Comparison of ENCODE assay signal across 12 cellular contexts in the genomic region with DNA sequence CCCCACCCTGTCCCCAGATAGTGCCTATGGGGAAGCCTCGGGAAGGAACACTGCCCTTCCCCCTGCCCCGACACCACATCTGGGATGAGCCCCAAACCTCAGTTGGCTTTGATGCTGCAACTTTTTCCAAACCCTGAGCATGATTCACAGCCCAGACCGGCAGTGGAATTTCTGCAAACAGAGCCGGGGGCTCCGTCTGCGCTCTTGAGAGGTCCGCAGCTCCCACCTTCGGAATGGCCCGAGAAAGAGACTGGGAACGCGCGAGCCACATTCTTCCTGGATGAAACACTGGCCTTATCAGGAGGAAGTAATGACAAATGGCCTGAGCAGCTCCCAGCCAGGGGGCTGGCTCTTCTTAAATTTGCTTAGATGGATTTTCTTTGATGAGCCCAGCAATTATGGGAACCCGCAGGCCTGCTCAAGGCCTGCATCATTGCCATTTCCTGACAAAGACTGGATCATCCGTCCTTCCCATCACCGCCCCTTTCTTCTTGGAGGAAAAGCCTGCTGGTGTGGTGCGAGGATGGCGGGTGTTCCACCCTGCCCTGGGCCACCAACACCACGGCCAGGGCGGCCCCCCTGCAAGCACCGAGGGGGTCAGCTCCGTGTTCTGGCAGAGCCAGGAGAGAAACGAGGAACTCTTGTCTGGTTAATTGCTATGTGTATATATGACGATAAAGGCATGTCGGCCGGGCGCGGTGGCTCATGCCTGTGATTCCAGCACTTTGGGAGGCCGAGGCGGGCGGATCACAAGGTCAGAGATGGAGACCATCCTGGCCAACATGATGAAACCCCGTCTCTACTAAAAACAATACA. TPM values are rescaled to one million over a fixed set of nuclear protein-coding genes. Genes with fewer than 3 reads are reported as not detected.
A peak's percentile ranks its signal among the peaks of the same experiment; 100 is the strongest.
DNase-seq lines count a peak whose midpoint lies in the region; ATAC-seq and TF ChIP-seq lines count a peak whose summit lies in the region.
"Had no signal": no experiment of that assay in that cellular context is flagged by ENCODE, and none has a peak within 500 bp of the region (broad histone marks: within the 10 kb centered on the region; RNA-seq: fewer than 3 reads in every experiment).

No MANE protein-coding gene starts in this region.

- intact Hi-C loops in lower lobe of right lung (cut with DNase I) (no loop called here), aorta (cut with DNase I) (loop anchor here in 1 of 2 donors (5.0 kb wide), 1 partner anchor 40 kb away; a partner anchor contains a TSS)

- H3K27ac ChIP-seq in lower lobe of right lung, result no peak overlapping the region
- peak overlapping the region in 1 of 2 donors; percentile 9 for H3K27ac ChIP-seq in aorta (ENCODE audit: low read depth in 1 of 2, low read length in 2 of 2)
- H3K27ac ChIP-seq: SK-N-MC had no signal

- DNase-seq in activated effector memory CD4-positive, alpha-beta T cell treated with anti-CD3 and anti-CD28 coated beads, Interleukin-2, amount 50 U/mL, for 16 hours, result peak; percentile 50
- no peak for DNase-seq in activated effector memory CD4-positive, alpha-beta T cell treated with Interleukin-2 at 50 U/mL for 16 hours
- DNase-seq in cardiac fibroblast (ENCODE audit: low read depth in 2 of 2), result peak; percentile 97 to 99
- peak; percentile 46 for DNase-seq in lower lobe of right lung
- peak; percentile 92 to 93 for DNase-seq in aorta
- no peak for DNase-seq in NCI-H82 treated with DMSO at 0.1 percent for 48 hours (lab: John Stamatoyannopoulos, UW; ENCODE audit: unreplicated experiment)
- no peak for DNase-seq in foreskin melanocyte
- DNase-seq: activated naive CD4-positive, alpha-beta T cell treated with anti-CD3 and anti-CD28 coated beads, Interleukin-2, amount 50 U/mL, for 16 hours had no signal

- H3K27me3 ChIP-seq in lower lobe of right lung (ENCODE audit: low read depth) (peaks cover 6% of the 10 kb centered on the region), aorta (ENCODE audit: control insufficient read depth in 1 of 2, insufficient read depth in 2 of 2, low read length in 1 of 2) (no peaks in the 10 kb centered on the region)

- H3K4me3 ChIP-seq in cardiac fibroblast (replicated peaks in 1 of 2; ENCODE audit: low read depth in 2 of 2, low read length in 2 of 2) (no peak overlapping the region), lower lobe of right lung (no peak overlapping the region), aorta (ENCODE audit: low read length in 2 of 2) (no peak overlapping the region)
- H3K4me3 ChIP-seq: SK-N-MC had no signal

- no peaks in the 10 kb centered on the region for H3K4me1 ChIP-seq in lower lobe of right lung
- H3K4me1 ChIP-seq in aorta (ENCODE audit: control insufficient read depth in 1 of 2, insufficient read depth in 2 of 2, low read length in 2 of 2), result no peaks in the 10 kb centered on the region

- H3K36me3 ChIP-seq in lower lobe of right lung, result no peaks in the 10 kb centered on the region
- H3K36me3 ChIP-seq in aorta (ENCODE audit: control insufficient read depth in 1 of 2, insufficient read depth in 2 of 2, low read length in 1 of 2), result no peaks in the 10 kb centered on the region

- peak; percentile 38 to 49 for ATAC-seq in lower lobe of right lung
- peak; percentile 81 for ATAC-seq in aorta (ENCODE audit: low FRiP score)
- ATAC-seq in GM19328 (IDR thresholded peaks at IDR 0.05; ENCODE audit: unreplicated experiment), result no peak

- no peak for TF ChIP-seq CTCF in cardiac fibroblast (IDR thresholded peaks at IDR 0.05; ENCODE audit: low read depth, low read length)
- no peak for TF ChIP-seq CTCF in lower lobe of right lung (IDR thresholded peaks at IDR 0.05)

- WGBS in aorta, 2 donors, result 47 to 51% methylated on average over 31 of the region's 31 CpGs

- H3K9me3 ChIP-seq in lower lobe of right lung (no peaks in the 10 kb centered on the region), aorta (ENCODE audit: control insufficient read depth, low read length) (no peaks in the 10 kb centered on the region)

RNA-seq across cellular contexts. Expression of a gene that starts 38.8 kb away (rescaled TPM):
- total RNA-seq in lower lobe of right lung, result 29.0 TPM
- total RNA-seq in aorta, result 100 to 1,000 TPM; 108 to 159 TPM
- 10 to 100 TPM; 18.7 to 57.7 TPM for polyA plus RNA-seq in aorta
- total RNA-seq: B cell had no signal
- polyA plus RNA-seq: IgD-negative memory B cell had no signal

Comparison
In these comparisons a context has a peak if more than half of its experiments do, and no peak if none do; other contexts are left out.
1. DNase-seq: peak in activated effector memory CD4-positive, alpha-beta T cell treated with anti-CD3 and anti-CD28 coated beads, Interleukin-2, amount 50 U/mL, for 16 hours (single experiment), cardiac fibroblast (2 of 2), lower lobe of right lung (single experiment) and aorta (2 of 2); none in activated effector memory CD4-positive, alpha-beta T cell treated with Interleukin-2 at 50 U/mL for 16 hours (single experiment), NCI-H82 treated with DMSO at 0.1 percent for 48 hours (single experiment) and foreskin melanocyte (single experiment).